Comparison of ENCODE assay signal across 8 cellular contexts in the genomic region with DNA sequence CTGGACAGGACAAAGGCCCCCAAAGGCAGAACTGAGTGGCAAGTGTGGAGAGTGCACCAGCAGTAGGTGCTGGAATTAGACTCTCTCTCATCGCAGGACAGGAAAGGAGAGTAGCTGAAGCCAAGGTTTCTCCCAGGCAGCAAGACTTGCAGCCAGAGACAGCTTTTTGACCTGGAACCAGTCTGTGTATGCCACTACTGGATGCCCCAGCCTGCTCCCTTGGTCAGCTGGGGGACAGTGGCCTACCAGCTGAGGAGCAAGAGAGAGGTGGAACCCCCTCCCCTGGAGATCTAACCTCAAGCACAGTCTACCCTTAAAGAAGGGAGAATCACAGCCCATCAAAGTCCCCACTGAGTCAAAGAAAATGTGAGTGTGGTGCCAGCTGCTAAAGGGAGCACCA.
"Had no signal": no experiment of that assay in that cellular context is flagged by ENCODE, and none has a peak within 500 bp of the region (broad histone marks: within the 10 kb centered on the region; RNA-seq: fewer than 3 reads in every experiment).

No MANE protein-coding gene starts in this region.

- H3K4me2 ChIP-seq: KMS-11 had no signal

- H3K9ac ChIP-seq: GM23248, KMS-11 had no signal

- H3K36me3 ChIP-seq: HAP-1 had no signal

- H3K4me1 ChIP-seq: HAP-1 had no signal

- DNase-seq: GM23248, GOT3, KBM-7 had no signal

- ATAC-seq: HCT116, HepG2 had no signal

- H3K4me3 ChIP-seq: GM23248, HAP-1 had no signal

- H2AFZ ChIP-seq: GM23248 had no signal

- H3K27ac ChIP-seq: GM23248, HL-60, KMS-11 had no signal

- H3K9me3 ChIP-seq: HAP-1 had no signal
